In the genomic region with DNA sequence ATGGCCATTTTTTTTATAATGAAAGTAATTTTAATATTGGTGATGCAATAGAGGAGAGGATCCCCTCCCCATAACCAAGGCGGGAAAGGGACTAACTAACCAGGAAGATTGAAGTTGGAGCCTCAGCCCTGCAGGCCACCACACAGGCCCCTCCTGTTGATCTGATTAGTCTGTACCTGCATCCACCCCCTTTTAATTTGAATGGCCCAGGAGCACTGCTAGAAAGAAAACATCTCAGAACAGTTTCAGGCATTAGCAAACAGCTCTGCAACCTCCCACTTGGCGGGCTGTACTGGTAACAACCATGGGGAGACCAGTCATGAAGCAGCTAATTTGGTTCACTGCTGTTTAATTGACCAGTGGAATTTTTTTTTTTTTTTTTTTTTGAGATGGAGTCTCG, we compare ENCODE assay signal across 14 cellular contexts. TPM values are rescaled to one million over a fixed set of nuclear protein-coding genes. Genes with fewer than 3 reads are reported as not detected.
"Had no signal": no experiment of that assay in that cellular context is flagged by ENCODE, and none has a peak within 500 bp of the region (broad histone marks: within the 10 kb centered on the region; RNA-seq: fewer than 3 reads in every experiment).

No MANE protein-coding gene starts in this region.

- H3K9me3 Mint-ChIP-seq: activated T-helper 1 cell treated with anti-CD3 and anti-CD28 coated beads, Interleukin-12 subunit alpha, Interleukin-12 subunit beta, Interleukin-2, Interleukin-4 antibody, amounts not matched to agents 30 ng/mL and 10 ng/mL and 1 ng/mL, durations not matched to agents 14 hours and 24 hours and 36 hours; natural killer cell; stimulated activated naive B cell treated with anti-CD40 and anti-IgM and Interleukin-4, amounts not matched to agents 10 μg/mL and 1 μg/mL and 100 μg/mL, for 72 hours had no signal

- H3K4me1 Mint-ChIP-seq: natural killer cell; stimulated activated naive B cell treated with anti-CD40 and anti-IgM and Interleukin-4, amounts not matched to agents 10 μg/mL and 1 μg/mL and 100 μg/mL, for 72 hours had no signal

- H3K4me1 ChIP-seq: body of pancreas, lower lobe of right lung had no signal

- H3K4me3 Mint-ChIP-seq: activated T-helper 1 cell treated with anti-CD3 and anti-CD28 coated beads, Interleukin-12 subunit alpha, Interleukin-12 subunit beta, Interleukin-2, Interleukin-4 antibody, amounts not matched to agents 30 ng/mL and 10 ng/mL and 1 ng/mL, durations not matched to agents 14 hours and 24 hours and 36 hours; natural killer cell; stimulated activated naive B cell treated with anti-CD40 and anti-IgM and Interleukin-4, amounts not matched to agents 10 μg/mL and 1 μg/mL and 100 μg/mL, for 72 hours had no signal

- H3K27ac Mint-ChIP-seq: activated T-helper 1 cell treated with anti-CD3 and anti-CD28 coated beads, Interleukin-12 subunit alpha, Interleukin-12 subunit beta, Interleukin-2, Interleukin-4 antibody, amounts not matched to agents 30 ng/mL and 10 ng/mL and 1 ng/mL, durations not matched to agents 14 hours and 24 hours and 36 hours; natural killer cell; stimulated activated naive B cell treated with anti-CD40 and anti-IgM and Interleukin-4, amounts not matched to agents 10 μg/mL and 1 μg/mL and 100 μg/mL, for 72 hours had no signal

- H3K9me3 ChIP-seq: body of pancreas, lower lobe of right lung had no signal

- H3K27ac ChIP-seq: body of pancreas, lower lobe of right lung had no signal

- H3K27me3 ChIP-seq: body of pancreas had no signal

- H3K36me3 Mint-ChIP-seq: natural killer cell; stimulated activated naive B cell treated with anti-CD40 and anti-IgM and Interleukin-4, amounts not matched to agents 10 μg/mL and 1 μg/mL and 100 μg/mL, for 72 hours had no signal

- H3K4me3 ChIP-seq: body of pancreas, lower lobe of right lung had no signal

- H3K36me3 ChIP-seq: lower lobe of right lung had no signal

- DNase-seq: activated CD4-positive, alpha-beta T cell treated with anti-CD3 and anti-CD28 coated beads, Interleukin-2, amount 50 U/mL, for 1 hour; activated CD4-positive, CD25-positive, alpha-beta regulatory T cell treated with anti-CD3 and anti-CD28 coated beads, Interleukin-2, amount 50 U/mL, for 72 hours; activated CD8-positive, alpha-beta memory T cell treated with anti-CD3 and anti-CD28 coated beads, Interleukin-2, amount 50 U/mL, for 48 hours; activated naive CD4-positive, alpha-beta T cell; body of pancreas; lower lobe of right lung; natural killer cell; retina; stimulated activated naive B cell treated with anti-CD40 and anti-IgM and Interleukin-4, amounts not matched to agents 10 μg/mL and 1 μg/mL and 100 μg/mL, for 72 hours had no signal

- ATAC-seq: body of pancreas; lower lobe of right lung; natural killer cell; stimulated activated naive B cell treated with anti-CD40 and anti-IgM and Interleukin-4, amounts not matched to agents 10 μg/mL and 1 μg/mL and 100 μg/mL, for 72 hours had no signal

RNA-seq across cellular contexts. Expression of gene CAV3, which starts 10.3 kb away (rescaled TPM):
- total RNA-seq: activated T-helper 1 cell treated with anti-CD3 and anti-CD28 coated beads, Interleukin-12 subunit alpha, Interleukin-12 subunit beta, Interleukin-2, Interleukin-4 antibody, amounts not matched to agents 30 ng/mL and 10 ng/mL and 1 ng/mL, durations not matched to agents 14 hours and 24 hours and 36 hours; body of pancreas; dermis microvascular lymphatic vessel endothelial cell; glomerular endothelial cell; lower lobe of right lung; natural killer cell; T-helper 1 cell treated with Interleukin-12 subunit alpha and Interleukin-12 subunit beta and Interleukin-4 antibody, amounts not matched to agents 30 ng/mL and 1 ng/mL, for 36 hours; ureter had no signal
